Comparison of ENCODE assay signal across 29 cellular contexts in the genomic region with DNA sequence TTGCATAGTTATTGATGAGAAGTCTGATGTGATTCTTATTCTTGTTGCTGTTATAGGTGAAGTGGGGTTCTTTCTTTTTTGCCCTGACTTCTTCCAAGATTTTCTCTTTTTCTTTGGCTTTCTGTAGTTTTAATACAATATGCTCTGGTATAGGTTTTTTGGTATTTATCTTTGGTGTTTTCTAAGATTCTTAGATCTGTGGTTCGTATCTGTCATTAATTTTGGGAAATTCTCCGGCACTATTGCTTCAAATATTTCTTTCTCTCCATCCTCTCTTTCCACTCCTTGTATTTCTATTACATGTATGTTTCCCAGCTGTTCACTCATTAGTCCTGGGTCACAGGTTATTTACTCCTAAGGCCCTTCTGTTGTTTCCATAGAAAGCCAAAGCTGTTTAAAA. TPM values are rescaled to one million over a fixed set of nuclear protein-coding genes. Genes with fewer than 3 reads are reported as not detected.
"Had no signal": no experiment of that assay in that cellular context is flagged by ENCODE, and none has a peak within 500 bp of the region (broad histone marks: within the 10 kb centered on the region; RNA-seq: fewer than 3 reads in every experiment).

No MANE protein-coding gene starts in this region.

- H3K4me3 ChIP-seq: colonic mucosa, coronary artery, dorsolateral prefrontal cortex, esophagus muscularis mucosa, esophagus squamous epithelium, gastrocnemius medialis, gastroesophageal sphincter, heart left ventricle, heart right ventricle, hepatocyte had no signal

- ATAC-seq: effector memory CD8-positive, alpha-beta T cell; esophagus mucosa; foreskin keratinocyte; gastrocnemius medialis; gastroesophageal sphincter; heart left ventricle; heart right ventricle had no signal

- H3K27me3 ChIP-seq: colonic mucosa, gastrocnemius medialis, heart left ventricle, heart right ventricle, hepatocyte had no signal

- H3K27ac ChIP-seq: colonic mucosa, coronary artery, dorsolateral prefrontal cortex, epithelial cell of prostate, esophagus muscularis mucosa, esophagus squamous epithelium, foreskin keratinocyte, gastrocnemius medialis, gastroesophageal sphincter, heart left ventricle, heart right ventricle, hepatocyte had no signal

- H3K9me3 ChIP-seq: colonic mucosa, esophagus squamous epithelium, gastrocnemius medialis had no signal

- DNase-seq: colonic mucosa; cortex of kidney; dermis blood vessel endothelial cell; dorsolateral prefrontal cortex; effector CD4-positive, alpha-beta T cell; effector CD8-positive, alpha-beta T cell; effector memory CD4-positive, alpha-beta T cell; effector memory CD8-positive, alpha-beta T cell; erythroblast; esophagus squamous epithelium; foreskin fibroblast; foreskin keratinocyte; foreskin melanocyte; gastrocnemius medialis; glutamatergic neuron; head of caudate nucleus; heart left ventricle; heart right ventricle had no signal

- H3K27ac Mint-ChIP-seq: dendritic cell treated with granulocyte-macrophage colony-stimulating factor and Interleukin-4, amounts not matched to agents 40 ng/mL and 50 ng/mL, for 4 days; effector memory CD8-positive, alpha-beta T cell had no signal

- H3K36me3 ChIP-seq: colonic mucosa, esophagus muscularis mucosa, esophagus squamous epithelium, gastrocnemius medialis, gastroesophageal sphincter, heart left ventricle, heart right ventricle had no signal

- H3K4me3 Mint-ChIP-seq: dendritic cell treated with granulocyte-macrophage colony-stimulating factor and Interleukin-4, amounts not matched to agents 40 ng/mL and 50 ng/mL, for 4 days; effector memory CD8-positive, alpha-beta T cell had no signal

- H3K4me1 ChIP-seq: colonic mucosa, esophagus muscularis mucosa, esophagus squamous epithelium, foreskin keratinocyte, gastrocnemius medialis, gastroesophageal sphincter had no signal

- FAIRE-seq: colon, endometrium, endothelial cell of umbilical vein, frontal cortex had no signal

- H3K27me3 Mint-ChIP-seq: dendritic cell treated with granulocyte-macrophage colony-stimulating factor and Interleukin-4, amounts not matched to agents 40 ng/mL and 50 ng/mL, for 4 days had no signal

RNA-seq across cellular contexts. Expression of a gene that starts 43.8 kb away (rescaled TPM):
- total RNA-seq: esophagus muscularis mucosa had no signal
